In the genomic region with DNA sequence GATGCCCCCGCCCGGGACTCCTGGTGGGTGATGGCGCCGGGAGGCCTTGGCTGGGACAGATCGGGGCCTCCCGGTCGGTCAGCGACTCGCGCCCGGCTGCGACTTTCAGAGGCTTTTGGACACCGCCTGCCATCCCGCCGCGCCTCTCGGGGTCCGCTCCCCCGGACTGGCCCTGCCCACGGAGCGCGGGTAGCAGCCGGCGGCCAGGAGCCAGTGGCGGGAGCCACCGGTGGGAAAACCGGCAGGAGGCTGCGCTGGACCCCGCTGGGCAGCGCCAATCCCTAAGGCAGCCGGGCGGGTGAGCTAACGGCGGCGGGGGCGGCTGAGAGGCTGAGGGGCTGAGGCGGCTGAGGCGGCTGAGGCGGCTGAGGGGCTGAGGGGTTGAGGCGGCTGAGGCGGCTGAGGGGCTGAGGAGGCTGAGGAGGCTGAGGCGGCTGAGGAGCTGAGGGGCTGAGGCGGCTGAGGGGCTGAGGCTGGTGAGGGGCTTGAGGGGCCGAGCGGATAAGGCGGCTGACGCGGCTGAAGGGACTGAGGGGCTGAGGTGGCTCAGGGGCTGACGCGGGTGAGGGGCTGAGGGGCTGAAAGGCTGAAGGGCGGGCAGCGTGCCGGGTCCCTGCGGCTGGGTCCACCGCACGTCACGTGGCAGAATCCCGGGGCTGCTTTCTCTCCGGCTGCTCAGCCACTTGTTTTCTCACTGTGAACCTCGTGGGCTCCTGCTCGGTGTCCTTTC, we compare ENCODE assay signal across 8 cellular contexts. TPM values are rescaled to one million over a fixed set of nuclear protein-coding genes. Genes with fewer than 3 reads are reported as not detected.
A peak's percentile ranks its signal among the peaks of the same experiment; 100 is the strongest.
DNase-seq lines count a peak whose midpoint lies in the region; ATAC-seq and TF ChIP-seq lines count a peak whose summit lies in the region.
"Not testable (repeated sequence)": the region's sequence is repeated elsewhere in the genome, so short reads cannot be mapped to it uniquely, and the experiment has no call there.

No MANE protein-coding gene starts in this region.

- H3K27me3 ChIP-seq in HUES48 (ENCODE audit: control insufficient read depth, insufficient read depth, low read length); brain microvascular endothelial cell (replicated peaks): not testable (repeated sequence)
- H3K27me3 ChIP-seq in fibroblast of lung (ENCODE audit: control insufficient read depth, insufficient read depth, low read length), result peaks cover 11% of the 10 kb centered on the region

- POLR2A ChIA-PET in activated B cell treated with CpG ODN at 0.5 μM for 24 hours (lab: Charles Lee), result not testable (repeated sequence)

- not testable (repeated sequence) for H3K27ac Mint-ChIP-seq in activated B cell treated with CpG ODN at 0.5 μM for 24 hours; neural crest cell (ENCODE audit: unreplicated experiment); stimulated activated memory B cell treated with anti-CD40 and anti-IgM and Interleukin-4, amounts not matched to agents 10 μg/mL and 1 μg/mL and 100 μg/mL, for 72 hours

- DNase-seq in AG20443 (ENCODE audit: low spot score), result peak; percentile 30
- DNase-seq in activated B cell treated with CpG ODN at 0.5 μM for 24 hours, result peak; percentile 28
- not testable (repeated sequence) for DNase-seq in brain microvascular endothelial cell; fibroblast of lung (ENCODE audit: low read depth in 2 of 2); neural crest cell (ENCODE audit: low read depth, low spot score)
- DNase-seq in iPS-NIHi11 (ENCODE audit: low spot score), result peak; percentile 30

- H3K9ac ChIP-seq in HUES48 (ENCODE audit: low read depth, low read length); fibroblast of lung (ENCODE audit: insufficient read depth, low read length): not testable (repeated sequence)

- CTCF ChIA-PET in activated B cell treated with CpG ODN at 0.5 μM for 24 hours (lab: Charles Lee), result not testable (repeated sequence)

- H3K4me3 ChIP-seq in HUES48 (ENCODE audit: low read depth, low read length) (peak overlapping the region; percentile 66), brain microvascular endothelial cell (ENCODE audit: low read depth, low read length) (peak overlapping the region; percentile 54), fibroblast of lung (replicated peaks in 1 of 4; ENCODE audit: control extremely low read depth in 1 of 4, insufficient read depth in 1 of 4, low read depth in 3 of 4, low read length in 4 of 4) (peak overlapping the region in 1 of 4 experiments; percentile 38)

- in situ Hi-C loops in brain microvascular endothelial cell (cut with HindIII; ENCODE audit: low pct_ligation_motif_present, low sequenced_read_pairs), result not testable (repeated sequence)

- peaks cover 12% of the 10 kb centered on the region for H3K27me3 Mint-ChIP-seq in activated B cell treated with CpG ODN at 0.5 μM for 24 hours
- H3K27me3 Mint-ChIP-seq in neural crest cell (ENCODE audit: low read depth), result peaks cover 19% of the 10 kb centered on the region
- H3K27me3 Mint-ChIP-seq in stimulated activated memory B cell treated with anti-CD40 and anti-IgM and Interleukin-4, amounts not matched to agents 10 μg/mL and 1 μg/mL and 100 μg/mL, for 72 hours, result peaks cover 33% of the 10 kb centered on the region

- H3K27ac ChIP-seq in HUES48 (ENCODE audit: low read depth, low read length); brain microvascular endothelial cell; fibroblast of lung (ENCODE audit: insufficient read depth, low read length): not testable (repeated sequence)

- ATAC-seq in activated B cell treated with CpG ODN at 0.5 μM for 24 hours (ENCODE audit: low read depth), result peak; percentile 14
- ATAC-seq in stimulated activated memory B cell treated with anti-CD40 and anti-IgM and Interleukin-4, amounts not matched to agents 10 μg/mL and 1 μg/mL and 100 μg/mL, for 72 hours, result not testable (repeated sequence)

- H2AFZ ChIP-seq in fibroblast of lung (ENCODE audit: low read length), result not testable (repeated sequence)

- H3K4me1 Mint-ChIP-seq in activated B cell treated with CpG ODN at 0.5 μM for 24 hours, result peaks cover 10% of the 10 kb centered on the region
- H3K4me1 Mint-ChIP-seq in neural crest cell; stimulated activated memory B cell treated with anti-CD40 and anti-IgM and Interleukin-4, amounts not matched to agents 10 μg/mL and 1 μg/mL and 100 μg/mL, for 72 hours: not testable (repeated sequence)

- H3K9me3 ChIP-seq in HUES48 (ENCODE audit: control insufficient read depth, insufficient read depth, low read length); fibroblast of lung (ENCODE audit: control insufficient read depth, insufficient read depth, low read depth, low read length): not testable (repeated sequence)

- H3K79me2 ChIP-seq in fibroblast of lung (ENCODE audit: control insufficient read depth, insufficient read depth, low read length), result not testable (repeated sequence)

- H3K4me2 ChIP-seq in fibroblast of lung (ENCODE audit: extremely low read depth, insufficient read depth, low read length), result peak overlapping the region; percentile 35

- intact Hi-C loops in activated B cell treated with CpG ODN at 0.5 μM for 24 hours (cut with micrococcal nuclease), result not testable (repeated sequence)

- H3K4me1 ChIP-seq in HUES48 (ENCODE audit: control insufficient read depth, insufficient read depth, low read length); fibroblast of lung (ENCODE audit: control insufficient read depth, extremely low read depth, insufficient read depth, low read length): not testable (repeated sequence)

- H3K4me3 Mint-ChIP-seq in activated B cell treated with CpG ODN at 0.5 μM for 24 hours (peak overlapping the region; percentile 66), neural crest cell (peak overlapping the region; percentile 82)
- H3K4me3 Mint-ChIP-seq in stimulated activated memory B cell treated with anti-CD40 and anti-IgM and Interleukin-4, amounts not matched to agents 10 μg/mL and 1 μg/mL and 100 μg/mL, for 72 hours, result peak overlapping the region; percentile 69

- H3K36me3 Mint-ChIP-seq in activated B cell treated with CpG ODN at 0.5 μM for 24 hours (ENCODE audit: low read depth); neural crest cell (ENCODE audit: low read depth); stimulated activated memory B cell treated with anti-CD40 and anti-IgM and Interleukin-4, amounts not matched to agents 10 μg/mL and 1 μg/mL and 100 μg/mL, for 72 hours: not testable (repeated sequence)

- not testable (repeated sequence) for H4K20me1 ChIP-seq in fibroblast of lung (ENCODE audit: control insufficient read depth, extremely low read depth, insufficient read depth, low read length)

- H3K36me3 ChIP-seq in HUES48 (ENCODE audit: control insufficient read depth, insufficient read depth, low read length); brain microvascular endothelial cell (replicated peaks); fibroblast of lung (ENCODE audit: control insufficient read depth, insufficient read depth, low read length): not testable (repeated sequence)

- not testable (repeated sequence) for H3K9me3 Mint-ChIP-seq in activated B cell treated with CpG ODN at 0.5 μM for 24 hours; neural crest cell; stimulated activated memory B cell treated with anti-CD40 and anti-IgM and Interleukin-4, amounts not matched to agents 10 μg/mL and 1 μg/mL and 100 μg/mL, for 72 hours

- TF ChIP-seq CTCF in activated B cell treated with CpG ODN at 0.5 μM for 24 hours (IDR thresholded peaks at IDR 0.05); brain microvascular endothelial cell (IDR thresholded peaks at IDR 0.05; ENCODE audit: low read depth, low read length, missing control alignments); fibroblast of lung (conservative IDR thresholded peaks at IDR 0.05 in 1 of 2, IDR thresholded peaks at IDR 0.05 in 1 of 2; ENCODE audit: low read depth in 1 of 2, low read length in 2 of 2); neural crest cell (conservative IDR thresholded peaks at IDR 0.05): not testable (repeated sequence)

RNA-seq across cellular contexts. Expression of gene ZNF624, which starts 13.4 kb away (rescaled TPM):
- total RNA-seq in activated B cell treated with CpG ODN at 0.5 μM for 24 hours (6.3 and 6.9 TPM in 2 replicates), fibroblast of lung (6.2 and 7.6 TPM in 2 replicates), neural crest cell (12.1 and 12.6 TPM in 2 replicates)
- polyA plus RNA-seq in fibroblast of lung, result 1.5 and 3.0 TPM in 2 replicates
- 1.0 and 2.1 TPM in 2 replicates for polyA plus RNA-seq in fibroblast of lung (2012)
- polyA minus RNA-seq in fibroblast of lung (ENCODE audit: low replicate concordance), result 0.26 TPM in 1 of 2 replicates, not detected in the other

RNA-seq across cellular contexts. Expression of gene CCDC144A, which starts 23.0 kb away (rescaled TPM):
- total RNA-seq in activated B cell treated with CpG ODN at 0.5 μM for 24 hours, result 2.3 and 3.0 TPM in 2 replicates
- total RNA-seq in fibroblast of lung, result 11.7 and 12.3 TPM in 2 replicates
- 0.05 and 2.5 TPM in 2 replicates for polyA plus RNA-seq in fibroblast of lung
- polyA plus RNA-seq in fibroblast of lung (2012), result 0.02 and 0.83 TPM in 2 replicates
- polyA minus RNA-seq in fibroblast of lung (ENCODE audit: low replicate concordance), result 1.9 TPM in 1 of 2 replicates, not detected in the other
- 1.3 and 1.6 TPM in 2 replicates for total RNA-seq in neural crest cell
